5 cellular contexts compared by ENCODE assay signal in genomic region chr5:159836691-159837090, GRCh38.
"Had no signal": no experiment of that assay in that cellular context is flagged by ENCODE, and none has a peak within 500 bp of the region (broad histone marks: within the 10 kb centered on the region; RNA-seq: fewer than 3 reads in every experiment).

No MANE protein-coding gene starts in this region.

- DNase-seq: H9, HCEC 1CT, HFFc6, KBM-7 had no signal

- H3K4me3 ChIP-seq: GM23338 had no signal
